ENCODE assay signal across 14 cellular contexts in the genomic region with DNA sequence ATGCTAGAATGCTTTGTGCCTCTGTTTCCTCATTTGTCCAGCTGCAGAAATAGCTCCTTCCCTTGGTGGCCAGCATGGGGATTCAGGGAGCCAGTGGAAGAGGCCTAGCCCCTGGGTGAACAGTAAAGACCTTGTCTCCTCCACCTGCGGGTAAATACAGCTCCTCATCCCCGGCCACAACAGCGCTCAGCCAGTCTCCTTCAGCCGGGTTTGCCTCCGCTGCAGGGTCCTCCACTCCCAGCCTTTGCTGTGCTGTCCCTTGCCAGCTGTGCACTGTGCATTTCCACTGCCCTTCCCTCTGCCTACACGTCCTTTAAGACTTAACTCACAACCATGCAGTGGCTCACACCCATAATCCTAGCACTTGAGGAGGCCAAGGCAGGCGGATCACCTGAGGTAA. TPM values are rescaled to one million over a fixed set of nuclear protein-coding genes. Genes with fewer than 3 reads are reported as not detected.
DNase-seq lines count a peak whose midpoint lies in the region; ATAC-seq and TF ChIP-seq lines count a peak whose summit lies in the region.
"Had no signal": no experiment of that assay in that cellular context is flagged by ENCODE, and none has a peak within 500 bp of the region (broad histone marks: within the 10 kb centered on the region; RNA-seq: fewer than 3 reads in every experiment).

No MANE protein-coding gene starts in this region.

- DNase-seq in effector memory CD8-positive, alpha-beta T cell: no peak
- no peak for DNase-seq in nephron progenitor cell
- DNase-seq in NCI-H1694 (lab: John Stamatoyannopoulos, UW): no peak
- no peak for DNase-seq in SK-N-DZ (ENCODE audit: low spot score)
- DNase-seq: activated CD4-positive, alpha-beta T cell treated with anti-CD3 and anti-CD28 coated beads for 1 hour; activated effector memory CD4-positive, alpha-beta T cell treated with anti-CD3 and anti-CD28 coated beads, Interleukin-2, amount 50 U/mL, for 16 hours; AML-193; naive thymus-derived CD8-positive, alpha-beta T cell; NCI-H446; stimulated activated CD4-positive, alpha-beta T cell treated with anti-CD3 and anti-CD28 coated beads, Interleukin-15, amount 100 ng/mL, for 24 hours; stimulated activated naive B cell treated with anti-CD40 and anti-IgM and Interleukin-4, amounts not matched to agents 10 μg/mL and 1 μg/mL and 100 μg/mL, for 72 hours had no signal

- peaks cover 3% of the 10 kb centered on the region for H3K36me3 Mint-ChIP-seq in effector memory CD8-positive, alpha-beta T cell (ENCODE audit: insufficient read depth)
- no peaks in the 10 kb centered on the region for H3K36me3 Mint-ChIP-seq in nephron progenitor cell (ENCODE audit: low read depth)
- H3K36me3 Mint-ChIP-seq: naive thymus-derived CD8-positive, alpha-beta T cell; stimulated activated naive B cell treated with anti-CD40 and anti-IgM and Interleukin-4, amounts not matched to agents 10 μg/mL and 1 μg/mL and 100 μg/mL, for 72 hours had no signal

- TF ChIP-seq CTCF in VCaP (conservative IDR thresholded peaks at IDR 0.05): no peak
- no peak for TF ChIP-seq CTCF in nephron progenitor cell (IDR thresholded peaks at IDR 0.05)

- no peak overlapping the region for H3K27ac Mint-ChIP-seq in effector memory CD8-positive, alpha-beta T cell
- peak overlapping the region; percentile 58 for H3K27ac Mint-ChIP-seq in nephron progenitor cell
- H3K27ac Mint-ChIP-seq: naive thymus-derived CD8-positive, alpha-beta T cell; stimulated activated naive B cell treated with anti-CD40 and anti-IgM and Interleukin-4, amounts not matched to agents 10 μg/mL and 1 μg/mL and 100 μg/mL, for 72 hours had no signal

- ATAC-seq in effector memory CD8-positive, alpha-beta T cell (replicated peaks): no peak
- no peak for ATAC-seq in HG03460 (IDR thresholded peaks at IDR 0.05; ENCODE audit: unreplicated experiment)
- ATAC-seq: naive thymus-derived CD8-positive, alpha-beta T cell; stimulated activated naive B cell treated with anti-CD40 and anti-IgM and Interleukin-4, amounts not matched to agents 10 μg/mL and 1 μg/mL and 100 μg/mL, for 72 hours had no signal

- no peaks in the 10 kb centered on the region for H3K9me3 Mint-ChIP-seq in effector memory CD8-positive, alpha-beta T cell
- H3K9me3 Mint-ChIP-seq in nephron progenitor cell: no peaks in the 10 kb centered on the region
- H3K9me3 Mint-ChIP-seq: stimulated activated naive B cell treated with anti-CD40 and anti-IgM and Interleukin-4, amounts not matched to agents 10 μg/mL and 1 μg/mL and 100 μg/mL, for 72 hours had no signal

- peaks cover 12 to 22% of the 10 kb centered on the region in 2 donors for H3K4me1 Mint-ChIP-seq in effector memory CD8-positive, alpha-beta T cell (ENCODE audit: low read depth in 2 of 2)
- H3K4me1 Mint-ChIP-seq in nephron progenitor cell: peaks cover 63% of the 10 kb centered on the region

- H3K27ac ChIP-seq in VCaP: peak overlapping the region; percentile 61
- H3K27ac ChIP-seq in temporal lobe (ENCODE audit: low read depth, low read length): peak overlapping the region; percentile 17

- H3K4me3 Mint-ChIP-seq in effector memory CD8-positive, alpha-beta T cell: peak overlapping the region; percentile 26 to 53
- no peak overlapping the region for H3K4me3 Mint-ChIP-seq in nephron progenitor cell

- peaks cover 50 to 84% of the 10 kb centered on the region in 2 donors for H3K27me3 Mint-ChIP-seq in effector memory CD8-positive, alpha-beta T cell
- peaks cover 17% of the 10 kb centered on the region for H3K27me3 Mint-ChIP-seq in nephron progenitor cell (ENCODE audit: low read depth, poor library complexity)

RNA-seq across cellular contexts. Expression of gene CDC42EP1, which starts 1.5 kb away (rescaled TPM):
- total RNA-seq in temporal lobe: 3.4 TPM
- not detected in 2 replicates for polyA plus RNA-seq in SK-N-DZ (2014; cell fraction: cytosol; rRNA removed)
- polyA plus RNA-seq in SK-N-DZ (2014; cell fraction: nucleus; rRNA removed): not detected in 2 replicates
- total RNA-seq: naive thymus-derived CD8-positive, alpha-beta T cell had no signal
- polyA plus RNA-seq: naive thymus-derived CD8-positive, alpha-beta T cell had no signal

RNA-seq across cellular contexts. Expression of gene LGALS2, which starts 21.1 kb away (rescaled TPM):
- total RNA-seq in temporal lobe: not detected
- not detected in 2 replicates for polyA plus RNA-seq in SK-N-DZ (2014; cell fraction: cytosol; rRNA removed)
- polyA plus RNA-seq in SK-N-DZ (2014; cell fraction: nucleus; rRNA removed): not detected in 2 replicates
- total RNA-seq: naive thymus-derived CD8-positive, alpha-beta T cell had no signal
- polyA plus RNA-seq: naive thymus-derived CD8-positive, alpha-beta T cell had no signal

RNA-seq across cellular contexts. Expression of gene CARD10, which starts 39.6 kb away (rescaled TPM):
- 4.7 TPM for total RNA-seq in temporal lobe
- polyA plus RNA-seq in SK-N-DZ (2014; cell fraction: cytosol; rRNA removed): 1.8 and 2.6 TPM in 2 replicates
- polyA plus RNA-seq in SK-N-DZ (2014; cell fraction: nucleus; rRNA removed): 3.1 and 8.4 TPM in 2 replicates

RNA-seq across cellular contexts. Expression of gene GGA1, which starts 49.8 kb away (rescaled TPM):
- 27.5 TPM for total RNA-seq in temporal lobe
- 57.2 and 63.0 TPM in 2 replicates for polyA plus RNA-seq in SK-N-DZ (2014; cell fraction: cytosol; rRNA removed)
- polyA plus RNA-seq in SK-N-DZ (2014; cell fraction: nucleus; rRNA removed): 150 and 184 TPM in 2 replicates
